In the genomic region with DNA sequence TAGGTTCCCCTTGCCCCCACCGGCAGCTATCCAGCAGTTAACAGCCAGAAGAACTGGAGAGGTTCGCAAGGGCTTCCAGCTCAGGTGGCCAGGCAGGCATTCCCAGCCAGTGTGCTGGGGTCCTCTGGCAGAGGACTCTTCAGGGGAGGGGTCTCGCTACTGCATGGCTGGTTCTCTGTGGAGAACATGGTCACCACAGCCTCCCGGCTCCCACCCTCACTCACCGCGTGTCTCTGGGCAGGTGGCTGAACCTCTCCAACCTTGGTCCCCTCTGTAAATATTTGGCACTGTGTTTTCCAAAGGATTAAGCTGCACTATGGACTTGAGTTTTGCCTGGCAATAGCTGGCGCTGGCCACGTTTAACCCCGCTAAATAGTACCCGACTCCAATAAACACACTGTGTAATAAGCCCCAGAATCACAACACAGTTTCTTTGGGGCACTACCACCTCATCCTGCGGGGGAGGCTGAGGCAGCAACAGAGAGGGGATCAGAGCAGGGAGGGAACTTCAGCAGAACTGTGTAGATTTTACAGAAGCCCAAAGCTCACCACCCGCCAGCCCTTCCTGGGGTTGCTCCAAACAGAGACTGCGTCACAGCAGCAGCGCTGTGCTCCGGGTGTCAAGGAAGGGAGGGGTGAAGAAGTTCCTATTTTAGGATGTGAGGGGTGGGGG, we compare ENCODE assay signal across 1 cellular context.
A peak's percentile ranks its signal among the peaks of the same experiment; 100 is the strongest.
TF ChIP-seq lines count a peak whose summit lies in the region.

No MANE protein-coding gene starts in this region.

TF ChIP-seq in HepG2, 621 proteins besides CTCF, POLR2A, EP300 and RAD21 (continued from another document and continues in another):
- TF ChIP-seq, protein P1, sequence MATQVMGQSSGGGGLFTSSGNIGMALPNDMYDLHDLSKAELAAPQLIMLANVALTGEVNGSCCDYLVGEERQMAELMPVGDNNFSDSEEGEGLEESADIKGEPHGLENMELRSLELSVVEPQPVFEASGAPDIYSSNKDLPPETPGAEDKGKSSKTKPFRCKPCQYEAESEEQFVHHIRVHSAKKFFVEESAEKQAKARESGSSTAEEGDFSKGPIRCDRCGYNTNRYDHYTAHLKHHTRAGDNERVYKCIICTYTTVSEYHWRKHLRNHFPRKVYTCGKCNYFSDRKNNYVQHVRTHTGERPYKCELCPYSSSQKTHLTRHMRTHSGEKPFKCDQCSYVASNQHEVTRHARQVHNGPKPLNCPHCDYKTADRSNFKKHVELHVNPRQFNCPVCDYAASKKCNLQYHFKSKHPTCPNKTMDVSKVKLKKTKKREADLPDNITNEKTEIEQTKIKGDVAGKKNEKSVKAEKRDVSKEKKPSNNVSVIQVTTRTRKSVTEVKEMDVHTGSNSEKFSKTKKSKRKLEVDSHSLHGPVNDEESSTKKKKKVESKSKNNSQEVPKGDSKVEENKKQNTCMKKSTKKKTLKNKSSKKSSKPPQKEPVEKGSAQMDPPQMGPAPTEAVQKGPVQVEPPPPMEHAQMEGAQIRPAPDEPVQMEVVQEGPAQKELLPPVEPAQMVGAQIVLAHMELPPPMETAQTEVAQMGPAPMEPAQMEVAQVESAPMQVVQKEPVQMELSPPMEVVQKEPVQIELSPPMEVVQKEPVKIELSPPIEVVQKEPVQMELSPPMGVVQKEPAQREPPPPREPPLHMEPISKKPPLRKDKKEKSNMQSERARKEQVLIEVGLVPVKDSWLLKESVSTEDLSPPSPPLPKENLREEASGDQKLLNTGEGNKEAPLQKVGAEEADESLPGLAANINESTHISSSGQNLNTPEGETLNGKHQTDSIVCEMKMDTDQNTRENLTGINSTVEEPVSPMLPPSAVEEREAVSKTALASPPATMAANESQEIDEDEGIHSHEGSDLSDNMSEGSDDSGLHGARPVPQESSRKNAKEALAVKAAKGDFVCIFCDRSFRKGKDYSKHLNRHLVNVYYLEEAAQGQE (IDR thresholded peaks at IDR 0.05; ENCODE audit: borderline replicate concordance in 1 of 2, low read depth in 1 of 2, low read length in 2 of 2): no peak
- TF ChIP-seq MAFK (conservative IDR thresholded peaks at IDR 0.05 in 1 of 2, IDR thresholded peaks at IDR 0.05 in 1 of 2; ENCODE audit: low read length in 2 of 2) (no peak), CHD4 (IDR thresholded peaks at IDR 0.05; ENCODE audit: borderline replicate concordance, low read length) (no peak), ZNF788 (CRISPR knock-in tag; IDR thresholded peaks at IDR 0.05; ENCODE audit: borderline replicate concordance) (no peak), MIXL1 (CRISPR knock-in tag; IDR thresholded peaks at IDR 0.05) (no peak), CEBPG (CRISPR knock-in tag; IDR thresholded peaks at IDR 0.05) (no peak), PTBP1 (IDR thresholded peaks at IDR 0.05; ENCODE audit: low read depth, low read length, poor library complexity, severe bottlenecking) (no peak), ZNF746 (CRISPR knock-in tag; IDR thresholded peaks at IDR 0.05) (peak; percentile 80), TOE1 (CRISPR knock-in tag; IDR thresholded peaks at IDR 0.05) (no peak), FOXK1 (CRISPR knock-in tag; IDR thresholded peaks at IDR 0.05; ENCODE audit: borderline replicate concordance, low read depth) (peak; percentile 35; the same call in 1 of the 2 replicates), NR1H2 (CRISPR knock-in tag; IDR thresholded peaks at IDR 0.05; ENCODE audit: borderline replicate concordance, low read depth) (no peak), KLF16 (CRISPR knock-in tag; IDR thresholded peaks at IDR 0.05) (0 out of 4 replicates have a peak, but pooled peaks of 1 of the 2 experiments have one; percentile 17), TBL1XR1 (IDR thresholded peaks at IDR 0.05; ENCODE audit: borderline replicate concordance, low read length, partially characterized antibody) (no peak), EZH2 (conservative IDR thresholded peaks at IDR 0.05; ENCODE audit: low read depth, low read length) (no peak), ZNF790 (CRISPR knock-in tag; IDR thresholded peaks at IDR 0.05; ENCODE audit: borderline replicate concordance) (peak; percentile 34; the same call in 1 of the 2 replicates), TEAD3 (CRISPR knock-in tag; optimal IDR thresholded peaks at IDR 0.05; ENCODE audit: borderline replicate concordance) (peak; percentile 50), HHEX (CRISPR knock-in tag; IDR thresholded peaks at IDR 0.05) (no peak), STAG1 (CRISPR knock-in tag; IDR thresholded peaks at IDR 0.05) (no peak), FOXP1 (IDR thresholded peaks at IDR 0.05) (no peak), FOXP1 (CRISPR knock-in tag; IDR thresholded peaks at IDR 0.05) (peak; percentile 62), NFE2L2 (IDR thresholded peaks at IDR 0.05; ENCODE audit: low read length) (no peak), SATB2 (CRISPR knock-in tag; IDR thresholded peaks at IDR 0.05) (no peak)
- TF ChIP-seq, protein P2, sequence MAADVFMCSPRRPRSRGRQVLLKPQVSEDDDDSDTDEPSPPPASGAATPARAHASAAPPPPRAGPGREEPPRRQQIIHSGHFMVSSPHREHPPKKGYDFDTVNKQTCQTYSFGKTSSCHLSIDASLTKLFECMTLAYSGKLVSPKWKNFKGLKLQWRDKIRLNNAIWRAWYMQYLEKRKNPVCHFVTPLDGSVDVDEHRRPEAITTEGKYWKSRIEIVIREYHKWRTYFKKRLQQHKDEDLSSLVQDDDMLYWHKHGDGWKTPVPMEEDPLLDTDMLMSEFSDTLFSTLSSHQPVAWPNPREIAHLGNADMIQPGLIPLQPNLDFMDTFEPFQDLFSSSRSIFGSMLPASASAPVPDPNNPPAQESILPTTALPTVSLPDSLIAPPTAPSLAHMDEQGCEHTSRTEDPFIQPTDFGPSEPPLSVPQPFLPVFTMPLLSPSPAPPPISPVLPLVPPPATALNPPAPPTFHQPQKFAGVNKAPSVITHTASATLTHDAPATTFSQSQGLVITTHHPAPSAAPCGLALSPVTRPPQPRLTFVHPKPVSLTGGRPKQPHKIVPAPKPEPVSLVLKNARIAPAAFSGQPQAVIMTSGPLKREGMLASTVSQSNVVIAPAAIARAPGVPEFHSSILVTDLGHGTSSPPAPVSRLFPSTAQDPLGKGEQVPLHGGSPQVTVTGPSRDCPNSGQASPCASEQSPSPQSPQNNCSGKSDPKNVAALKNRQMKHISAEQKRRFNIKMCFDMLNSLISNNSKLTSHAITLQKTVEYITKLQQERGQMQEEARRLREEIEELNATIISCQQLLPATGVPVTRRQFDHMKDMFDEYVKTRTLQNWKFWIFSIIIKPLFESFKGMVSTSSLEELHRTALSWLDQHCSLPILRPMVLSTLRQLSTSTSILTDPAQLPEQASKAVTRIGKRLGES (CRISPR knock-in tag; IDR thresholded peaks at IDR 0.05; ENCODE audit: borderline replicate concordance): no peak
- TF ChIP-seq, protein P3, sequence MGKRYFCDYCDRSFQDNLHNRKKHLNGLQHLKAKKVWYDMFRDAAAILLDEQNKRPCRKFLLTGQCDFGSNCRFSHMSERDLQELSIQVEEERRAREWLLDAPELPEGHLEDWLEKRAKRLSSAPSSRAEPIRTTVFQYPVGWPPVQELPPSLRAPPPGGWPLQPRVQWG (CRISPR knock-in tag; IDR thresholded peaks at IDR 0.05; ENCODE audit: borderline replicate concordance, low read depth): no peak
- TF ChIP-seq, protein P4, sequence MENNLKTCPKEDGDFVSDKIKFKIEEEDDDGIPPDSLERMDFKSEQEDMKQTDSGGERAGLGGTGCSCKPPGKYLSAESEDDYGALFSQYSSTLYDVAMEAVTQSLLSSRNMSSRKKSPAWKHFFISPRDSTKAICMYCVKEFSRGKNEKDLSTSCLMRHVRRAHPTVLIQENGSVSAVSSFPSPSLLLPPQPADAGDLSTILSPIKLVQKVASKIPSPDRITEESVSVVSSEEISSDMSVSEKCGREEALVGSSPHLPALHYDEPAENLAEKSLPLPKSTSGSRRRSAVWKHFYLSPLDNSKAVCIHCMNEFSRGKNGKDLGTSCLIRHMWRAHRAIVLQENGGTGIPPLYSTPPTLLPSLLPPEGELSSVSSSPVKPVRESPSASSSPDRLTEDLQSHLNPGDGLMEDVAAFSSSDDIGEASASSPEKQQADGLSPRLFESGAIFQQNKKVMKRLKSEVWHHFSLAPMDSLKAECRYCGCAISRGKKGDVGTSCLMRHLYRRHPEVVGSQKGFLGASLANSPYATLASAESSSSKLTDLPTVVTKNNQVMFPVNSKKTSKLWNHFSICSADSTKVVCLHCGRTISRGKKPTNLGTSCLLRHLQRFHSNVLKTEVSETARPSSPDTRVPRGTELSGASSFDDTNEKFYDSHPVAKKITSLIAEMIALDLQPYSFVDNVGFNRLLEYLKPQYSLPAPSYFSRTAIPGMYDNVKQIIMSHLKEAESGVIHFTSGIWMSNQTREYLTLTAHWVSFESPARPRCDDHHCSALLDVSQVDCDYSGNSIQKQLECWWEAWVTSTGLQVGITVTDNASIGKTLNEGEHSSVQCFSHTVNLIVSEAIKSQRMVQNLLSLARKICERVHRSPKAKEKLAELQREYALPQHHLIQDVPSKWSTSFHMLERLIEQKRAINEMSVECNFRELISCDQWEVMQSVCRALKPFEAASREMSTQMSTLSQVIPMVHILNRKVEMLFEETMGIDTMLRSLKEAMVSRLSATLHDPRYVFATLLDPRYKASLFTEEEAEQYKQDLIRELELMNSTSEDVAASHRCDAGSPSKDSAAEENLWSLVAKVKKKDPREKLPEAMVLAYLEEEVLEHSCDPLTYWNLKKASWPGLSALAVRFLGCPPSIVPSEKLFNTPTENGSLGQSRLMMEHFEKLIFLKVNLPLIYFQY (CRISPR knock-in tag; IDR thresholded peaks at IDR 0.05; ENCODE audit: borderline replicate concordance): 0 out of 2 replicates have a peak, but pooled peaks have one; percentile 33
- TF ChIP-seq, protein P5, sequence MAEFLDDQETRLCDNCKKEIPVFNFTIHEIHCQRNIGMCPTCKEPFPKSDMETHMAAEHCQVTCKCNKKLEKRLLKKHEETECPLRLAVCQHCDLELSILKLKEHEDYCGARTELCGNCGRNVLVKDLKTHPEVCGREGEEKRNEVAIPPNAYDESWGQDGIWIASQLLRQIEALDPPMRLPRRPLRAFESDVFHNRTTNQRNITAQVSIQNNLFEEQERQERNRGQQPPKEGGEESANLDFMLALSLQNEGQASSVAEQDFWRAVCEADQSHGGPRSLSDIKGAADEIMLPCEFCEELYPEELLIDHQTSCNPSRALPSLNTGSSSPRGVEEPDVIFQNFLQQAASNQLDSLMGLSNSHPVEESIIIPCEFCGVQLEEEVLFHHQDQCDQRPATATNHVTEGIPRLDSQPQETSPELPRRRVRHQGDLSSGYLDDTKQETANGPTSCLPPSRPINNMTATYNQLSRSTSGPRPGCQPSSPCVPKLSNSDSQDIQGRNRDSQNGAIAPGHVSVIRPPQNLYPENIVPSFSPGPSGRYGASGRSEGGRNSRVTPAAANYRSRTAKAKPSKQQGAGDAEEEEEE (CRISPR knock-in tag; IDR thresholded peaks at IDR 0.05; ENCODE audit: borderline replicate concordance): no peak
- TF ChIP-seq, protein P6, sequence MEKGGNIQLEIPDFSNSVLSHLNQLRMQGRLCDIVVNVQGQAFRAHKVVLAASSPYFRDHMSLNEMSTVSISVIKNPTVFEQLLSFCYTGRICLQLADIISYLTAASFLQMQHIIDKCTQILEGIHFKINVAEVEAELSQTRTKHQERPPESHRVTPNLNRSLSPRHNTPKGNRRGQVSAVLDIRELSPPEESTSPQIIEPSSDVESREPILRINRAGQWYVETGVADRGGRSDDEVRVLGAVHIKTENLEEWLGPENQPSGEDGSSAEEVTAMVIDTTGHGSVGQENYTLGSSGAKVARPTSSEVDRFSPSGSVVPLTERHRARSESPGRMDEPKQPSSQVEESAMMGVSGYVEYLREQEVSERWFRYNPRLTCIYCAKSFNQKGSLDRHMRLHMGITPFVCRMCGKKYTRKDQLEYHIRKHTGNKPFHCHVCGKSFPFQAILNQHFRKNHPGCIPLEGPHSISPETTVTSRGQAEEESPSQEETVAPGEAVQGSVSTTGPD (CRISPR knock-in tag; IDR thresholded peaks at IDR 0.05): peak; percentile 42; the same call in 1 of the 2 replicates
- TF ChIP-seq, protein P7, sequence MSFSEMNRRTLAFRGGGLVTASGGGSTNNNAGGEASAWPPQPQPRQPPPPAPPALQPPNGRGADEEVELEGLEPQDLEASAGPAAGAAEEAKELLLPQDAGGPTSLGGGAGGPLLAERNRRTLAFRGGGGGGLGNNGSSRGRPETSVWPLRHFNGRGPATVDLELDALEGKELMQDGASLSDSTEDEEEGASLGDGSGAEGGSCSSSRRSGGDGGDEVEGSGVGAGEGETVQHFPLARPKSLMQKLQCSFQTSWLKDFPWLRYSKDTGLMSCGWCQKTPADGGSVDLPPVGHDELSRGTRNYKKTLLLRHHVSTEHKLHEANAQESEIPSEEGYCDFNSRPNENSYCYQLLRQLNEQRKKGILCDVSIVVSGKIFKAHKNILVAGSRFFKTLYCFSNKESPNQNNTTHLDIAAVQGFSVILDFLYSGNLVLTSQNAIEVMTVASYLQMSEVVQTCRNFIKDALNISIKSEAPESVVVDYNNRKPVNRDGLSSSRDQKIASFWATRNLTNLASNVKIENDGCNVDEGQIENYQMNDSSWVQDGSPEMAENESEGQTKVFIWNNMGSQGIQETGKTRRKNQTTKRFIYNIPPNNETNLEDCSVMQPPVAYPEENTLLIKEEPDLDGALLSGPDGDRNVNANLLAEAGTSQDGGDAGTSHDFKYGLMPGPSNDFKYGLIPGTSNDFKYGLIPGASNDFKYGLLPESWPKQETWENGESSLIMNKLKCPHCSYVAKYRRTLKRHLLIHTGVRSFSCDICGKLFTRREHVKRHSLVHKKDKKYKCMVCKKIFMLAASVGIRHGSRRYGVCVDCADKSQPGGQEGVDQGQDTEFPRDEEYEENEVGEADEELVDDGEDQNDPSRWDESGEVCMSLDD (CRISPR knock-in tag; IDR thresholded peaks at IDR 0.05; ENCODE audit: borderline replicate concordance): peak; percentile 80; the same call in 1 of the 2 replicates
- TF ChIP-seq, protein P8, sequence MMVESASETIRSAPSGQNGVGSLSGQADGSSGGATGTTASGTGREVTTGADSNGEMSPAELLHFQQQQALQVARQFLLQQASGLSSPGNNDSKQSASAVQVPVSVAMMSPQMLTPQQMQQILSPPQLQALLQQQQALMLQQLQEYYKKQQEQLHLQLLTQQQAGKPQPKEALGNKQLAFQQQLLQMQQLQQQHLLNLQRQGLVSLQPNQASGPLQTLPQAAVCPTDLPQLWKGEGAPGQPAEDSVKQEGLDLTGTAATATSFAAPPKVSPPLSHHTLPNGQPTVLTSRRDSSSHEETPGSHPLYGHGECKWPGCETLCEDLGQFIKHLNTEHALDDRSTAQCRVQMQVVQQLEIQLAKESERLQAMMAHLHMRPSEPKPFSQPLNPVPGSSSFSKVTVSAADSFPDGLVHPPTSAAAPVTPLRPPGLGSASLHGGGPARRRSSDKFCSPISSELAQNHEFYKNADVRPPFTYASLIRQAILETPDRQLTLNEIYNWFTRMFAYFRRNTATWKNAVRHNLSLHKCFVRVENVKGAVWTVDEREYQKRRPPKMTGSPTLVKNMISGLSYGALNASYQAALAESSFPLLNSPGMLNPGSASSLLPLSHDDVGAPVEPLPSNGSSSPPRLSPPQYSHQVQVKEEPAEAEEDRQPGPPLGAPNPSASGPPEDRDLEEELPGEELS (CRISPR knock-in tag; IDR thresholded peaks at IDR 0.05): peak; percentile 41; the same call in 1 of the 2 replicates
